Comparison of ENCODE assay signal across 1 cellular context in the genomic region with DNA sequence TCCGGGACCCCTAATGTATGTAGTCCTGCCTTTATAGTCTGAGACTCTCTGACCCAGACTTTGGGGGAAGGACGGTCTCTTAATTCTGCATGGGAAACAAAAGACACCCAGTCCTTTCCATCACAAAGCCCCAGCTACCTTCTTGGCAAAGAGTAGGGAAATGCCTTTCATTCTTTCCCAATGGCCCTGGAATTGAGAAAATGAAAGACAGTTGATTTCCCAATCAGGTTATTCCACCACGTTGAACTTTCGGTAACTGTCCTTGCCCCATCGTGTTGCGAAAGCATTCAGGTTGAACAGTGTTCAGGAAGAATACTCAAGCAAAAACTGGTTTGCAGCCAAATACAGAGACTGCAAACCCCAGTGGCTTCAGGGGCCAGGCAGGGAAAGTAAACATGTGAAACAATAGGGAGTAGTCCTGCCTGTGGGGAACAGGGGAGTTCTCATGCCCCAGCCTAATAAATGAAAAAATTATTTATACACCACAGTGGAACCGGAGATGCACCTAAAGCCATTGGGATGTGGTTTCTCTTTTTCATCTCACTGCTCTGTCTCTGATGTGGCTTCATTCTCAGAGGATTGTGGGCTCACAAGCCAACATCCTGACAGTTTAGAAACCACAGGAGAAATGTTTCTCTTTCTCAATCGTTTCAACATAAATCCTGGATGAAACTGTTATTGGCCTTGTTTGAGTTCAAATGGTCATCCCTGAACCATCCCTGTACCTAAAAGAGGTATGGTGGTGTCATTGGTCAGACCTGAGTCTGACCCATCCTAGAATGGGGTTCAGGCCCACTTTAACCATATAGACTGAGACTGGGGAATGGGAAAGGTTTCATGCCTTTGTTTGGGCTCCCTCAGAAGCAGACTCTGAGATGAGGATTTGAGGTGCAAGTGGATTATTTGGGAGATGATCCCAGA.
TF ChIP-seq lines count a peak whose summit lies in the region.

No MANE protein-coding gene starts in this region.

TF ChIP-seq in HepG2, 621 proteins besides CTCF, POLR2A, EP300 and RAD21 (continued from another document and continues in another):
- TF ChIP-seq, protein P1, sequence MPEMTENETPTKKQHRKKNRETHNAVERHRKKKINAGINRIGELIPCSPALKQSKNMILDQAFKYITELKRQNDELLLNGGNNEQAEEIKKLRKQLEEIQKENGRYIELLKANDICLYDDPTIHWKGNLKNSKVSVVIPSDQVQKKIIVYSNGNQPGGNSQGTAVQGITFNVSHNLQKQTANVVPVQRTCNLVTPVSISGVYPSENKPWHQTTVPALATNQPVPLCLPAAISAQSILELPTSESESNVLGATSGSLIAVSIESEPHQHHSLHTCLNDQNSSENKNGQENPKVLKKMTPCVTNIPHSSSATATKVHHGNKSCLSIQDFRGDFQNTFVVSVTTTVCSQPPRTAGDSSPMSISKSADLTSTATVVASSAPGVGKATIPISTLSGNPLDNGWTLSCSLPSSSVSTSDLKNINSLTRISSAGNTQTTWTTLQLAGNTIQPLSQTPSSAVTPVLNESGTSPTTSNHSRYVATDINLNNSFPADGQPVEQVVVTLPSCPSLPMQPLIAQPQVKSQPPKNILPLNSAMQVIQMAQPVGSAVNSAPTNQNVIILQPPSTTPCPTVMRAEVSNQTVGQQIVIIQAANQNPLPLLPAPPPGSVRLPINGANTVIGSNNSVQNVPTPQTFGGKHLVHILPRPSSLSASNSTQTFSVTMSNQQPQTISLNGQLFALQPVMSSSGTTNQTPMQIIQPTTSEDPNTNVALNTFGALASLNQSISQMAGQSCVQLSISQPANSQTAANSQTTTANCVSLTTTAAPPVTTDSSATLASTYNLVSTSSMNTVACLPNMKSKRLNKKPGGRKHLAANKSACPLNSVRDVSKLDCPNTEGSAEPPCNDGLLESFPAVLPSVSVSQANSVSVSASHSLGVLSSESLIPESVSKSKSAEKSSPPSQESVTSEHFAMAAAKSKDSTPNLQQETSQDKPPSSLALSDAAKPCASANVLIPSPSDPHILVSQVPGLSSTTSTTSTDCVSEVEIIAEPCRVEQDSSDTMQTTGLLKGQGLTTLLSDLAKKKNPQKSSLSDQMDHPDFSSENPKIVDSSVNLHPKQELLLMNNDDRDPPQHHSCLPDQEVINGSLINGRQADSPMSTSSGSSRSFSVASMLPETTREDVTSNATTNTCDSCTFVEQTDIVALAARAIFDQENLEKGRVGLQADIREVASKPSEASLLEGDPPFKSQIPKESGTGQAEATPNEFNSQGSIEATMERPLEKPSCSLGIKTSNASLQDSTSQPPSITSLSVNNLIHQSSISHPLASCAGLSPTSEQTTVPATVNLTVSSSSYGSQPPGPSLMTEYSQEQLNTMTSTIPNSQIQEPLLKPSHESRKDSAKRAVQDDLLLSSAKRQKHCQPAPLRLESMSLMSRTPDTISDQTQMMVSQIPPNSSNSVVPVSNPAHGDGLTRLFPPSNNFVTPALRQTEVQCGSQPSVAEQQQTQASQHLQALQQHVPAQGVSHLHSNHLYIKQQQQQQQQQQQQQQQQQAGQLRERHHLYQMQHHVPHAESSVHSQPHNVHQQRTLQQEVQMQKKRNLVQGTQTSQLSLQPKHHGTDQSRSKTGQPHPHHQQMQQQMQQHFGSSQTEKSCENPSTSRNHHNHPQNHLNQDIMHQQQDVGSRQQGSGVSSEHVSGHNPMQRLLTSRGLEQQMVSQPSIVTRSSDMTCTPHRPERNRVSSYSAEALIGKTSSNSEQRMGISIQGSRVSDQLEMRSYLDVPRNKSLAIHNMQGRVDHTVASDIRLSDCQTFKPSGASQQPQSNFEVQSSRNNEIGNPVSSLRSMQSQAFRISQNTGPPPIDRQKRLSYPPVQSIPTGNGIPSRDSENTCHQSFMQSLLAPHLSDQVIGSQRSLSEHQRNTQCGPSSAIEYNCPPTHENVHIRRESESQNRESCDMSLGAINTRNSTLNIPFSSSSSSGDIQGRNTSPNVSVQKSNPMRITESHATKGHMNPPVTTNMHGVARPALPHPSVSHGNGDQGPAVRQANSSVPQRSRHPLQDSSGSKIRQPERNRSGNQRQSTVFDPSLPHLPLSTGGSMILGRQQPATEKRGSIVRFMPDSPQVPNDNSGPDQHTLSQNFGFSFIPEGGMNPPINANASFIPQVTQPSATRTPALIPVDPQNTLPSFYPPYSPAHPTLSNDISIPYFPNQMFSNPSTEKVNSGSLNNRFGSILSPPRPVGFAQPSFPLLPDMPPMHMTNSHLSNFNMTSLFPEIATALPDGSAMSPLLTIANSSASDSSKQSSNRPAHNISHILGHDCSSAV (CRISPR knock-in tag; IDR thresholded peaks at IDR 0.05; ENCODE audit: borderline replicate concordance) = no peak
- TF ChIP-seq ZBTB1 (CRISPR knock-in tag; IDR thresholded peaks at IDR 0.05; ENCODE audit: borderline replicate concordance) = no peak
- TF ChIP-seq KDM3A (CRISPR knock-in tag; IDR thresholded peaks at IDR 0.05; ENCODE audit: low read depth) = peak; percentile 99
- peak; percentile 98 for TF ChIP-seq ZNF350 (CRISPR knock-in tag; IDR thresholded peaks at IDR 0.05; ENCODE audit: borderline replicate concordance, low read depth)
- TF ChIP-seq KMT2A (CRISPR knock-in tag; IDR thresholded peaks at IDR 0.05) = peak; percentile 93
- TF ChIP-seq POLR2G (IDR thresholded peaks at IDR 0.05; ENCODE audit: low read depth, low read length) = peak; percentile 44; the same call in 1 of the 2 replicates
- TF ChIP-seq, protein P2, sequence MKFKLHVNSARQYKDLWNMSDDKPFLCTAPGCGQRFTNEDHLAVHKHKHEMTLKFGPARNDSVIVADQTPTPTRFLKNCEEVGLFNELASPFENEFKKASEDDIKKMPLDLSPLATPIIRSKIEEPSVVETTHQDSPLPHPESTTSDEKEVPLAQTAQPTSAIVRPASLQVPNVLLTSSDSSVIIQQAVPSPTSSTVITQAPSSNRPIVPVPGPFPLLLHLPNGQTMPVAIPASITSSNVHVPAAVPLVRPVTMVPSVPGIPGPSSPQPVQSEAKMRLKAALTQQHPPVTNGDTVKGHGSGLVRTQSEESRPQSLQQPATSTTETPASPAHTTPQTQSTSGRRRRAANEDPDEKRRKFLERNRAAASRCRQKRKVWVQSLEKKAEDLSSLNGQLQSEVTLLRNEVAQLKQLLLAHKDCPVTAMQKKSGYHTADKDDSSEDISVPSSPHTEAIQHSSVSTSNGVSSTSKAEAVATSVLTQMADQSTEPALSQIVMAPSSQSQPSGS (CRISPR knock-in tag; IDR thresholded peaks at IDR 0.05) = peak; percentile 99
- TF ChIP-seq SPEN (CRISPR knock-in tag; IDR thresholded peaks at IDR 0.05; ENCODE audit: low read depth) = peak; percentile 73; the same call in 1 of the 2 replicates
- no peak for TF ChIP-seq ZNF282 (IDR thresholded peaks at IDR 0.05; ENCODE audit: partially characterized antibody)
- peak; percentile 74; the same call in 1 of the 2 replicates for TF ChIP-seq SIN3A (IDR thresholded peaks at IDR 0.05; ENCODE audit: borderline replicate concordance, low read depth, low read length)
- TF ChIP-seq, protein P3, sequence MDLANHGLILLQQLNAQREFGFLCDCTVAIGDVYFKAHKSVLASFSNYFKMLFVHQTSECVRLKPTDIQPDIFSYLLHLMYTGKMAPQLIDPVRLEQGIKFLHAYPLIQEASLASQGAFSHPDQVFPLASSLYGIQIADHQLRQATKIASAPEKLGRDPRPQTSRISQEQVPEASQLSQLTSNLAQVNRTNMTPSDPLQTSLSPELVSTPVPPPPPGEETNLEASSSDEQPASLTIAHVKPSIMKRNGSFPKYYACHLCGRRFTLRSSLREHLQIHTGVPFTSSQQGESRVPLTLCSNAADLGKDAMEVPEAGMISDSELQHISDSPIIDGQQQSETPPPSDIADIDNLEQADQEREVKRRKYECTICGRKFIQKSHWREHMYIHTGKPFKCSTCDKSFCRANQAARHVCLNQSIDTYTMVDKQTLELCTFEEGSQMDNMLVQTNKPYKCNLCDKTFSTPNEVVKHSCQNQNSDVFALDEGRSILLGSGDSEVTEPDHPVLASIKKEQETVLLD (CRISPR knock-in tag; IDR thresholded peaks at IDR 0.05; ENCODE audit: low read depth) = 0 out of 2 replicates have a peak, but pooled peaks have one; percentile 46
- peak; percentile 90 for TF ChIP-seq THAP11 (CRISPR knock-in tag; IDR thresholded peaks at IDR 0.05)
- peak; percentile 48; the same call in 1 of the 2 replicates for TF ChIP-seq WIZ (CRISPR knock-in tag; IDR thresholded peaks at IDR 0.05)
- TF ChIP-seq ZBTB42 (CRISPR knock-in tag; IDR thresholded peaks at IDR 0.05) = peak; percentile 89; the same call in 1 of the 2 replicates
- TF ChIP-seq, protein P4, sequence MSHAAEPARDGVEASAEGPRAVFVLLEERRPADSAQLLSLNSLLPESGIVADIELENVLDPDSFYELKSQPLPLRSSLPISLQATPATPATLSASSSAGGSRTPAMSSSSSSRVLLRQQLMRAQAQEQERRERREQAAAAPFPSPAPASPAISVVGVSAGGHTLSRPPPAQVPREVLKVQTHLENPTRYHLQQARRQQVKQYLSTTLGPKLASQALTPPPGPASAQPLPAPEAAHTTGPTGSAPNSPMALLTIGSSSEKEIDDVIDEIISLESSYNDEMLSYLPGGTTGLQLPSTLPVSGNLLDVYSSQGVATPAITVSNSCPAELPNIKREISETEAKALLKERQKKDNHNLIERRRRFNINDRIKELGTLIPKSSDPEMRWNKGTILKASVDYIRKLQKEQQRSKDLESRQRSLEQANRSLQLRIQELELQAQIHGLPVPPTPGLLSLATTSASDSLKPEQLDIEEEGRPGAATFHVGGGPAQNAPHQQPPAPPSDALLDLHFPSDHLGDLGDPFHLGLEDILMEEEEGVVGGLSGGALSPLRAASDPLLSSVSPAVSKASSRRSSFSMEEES (CRISPR knock-in tag; IDR thresholded peaks at IDR 0.05) = peak; percentile 89
- TF ChIP-seq, protein P5, sequence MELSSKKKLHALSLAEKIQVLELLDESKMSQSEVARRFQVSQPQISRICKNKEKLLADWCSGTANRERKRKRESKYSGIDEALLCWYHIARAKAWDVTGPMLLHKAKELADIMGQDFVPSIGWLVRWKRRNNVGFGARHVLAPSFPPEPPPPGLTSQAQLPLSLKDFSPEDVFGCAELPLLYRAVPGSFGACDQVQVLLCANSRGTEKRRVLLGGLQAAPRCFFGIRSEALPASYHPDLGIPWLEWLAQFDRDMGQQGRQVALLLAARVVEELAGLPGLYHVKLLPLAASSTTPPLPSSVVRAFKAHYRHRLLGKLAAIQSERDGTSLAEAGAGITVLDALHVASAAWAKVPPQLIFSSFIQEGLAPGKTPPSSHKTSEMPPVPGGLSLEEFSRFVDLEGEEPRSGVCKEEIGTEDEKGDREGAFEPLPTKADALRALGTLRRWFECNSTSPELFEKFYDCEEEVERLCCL (CRISPR knock-in tag; IDR thresholded peaks at IDR 0.05; ENCODE audit: borderline replicate concordance) = peak; percentile 65
- TF ChIP-seq, protein P6, sequence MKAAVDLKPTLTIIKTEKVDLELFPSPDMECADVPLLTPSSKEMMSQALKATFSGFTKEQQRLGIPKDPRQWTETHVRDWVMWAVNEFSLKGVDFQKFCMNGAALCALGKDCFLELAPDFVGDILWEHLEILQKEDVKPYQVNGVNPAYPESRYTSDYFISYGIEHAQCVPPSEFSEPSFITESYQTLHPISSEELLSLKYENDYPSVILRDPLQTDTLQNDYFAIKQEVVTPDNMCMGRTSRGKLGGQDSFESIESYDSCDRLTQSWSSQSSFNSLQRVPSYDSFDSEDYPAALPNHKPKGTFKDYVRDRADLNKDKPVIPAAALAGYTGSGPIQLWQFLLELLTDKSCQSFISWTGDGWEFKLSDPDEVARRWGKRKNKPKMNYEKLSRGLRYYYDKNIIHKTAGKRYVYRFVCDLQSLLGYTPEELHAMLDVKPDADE (CRISPR knock-in tag; IDR thresholded peaks at IDR 0.05) = no peak
- no peak for TF ChIP-seq GABPA (IDR thresholded peaks at IDR 0.05; ENCODE audit: low read depth, low read length)
- TF ChIP-seq GABPA (CRISPR knock-in tag; IDR thresholded peaks at IDR 0.05; ENCODE audit: low read depth) = peak; percentile 70
- TF ChIP-seq ZNF883 (CRISPR knock-in tag; IDR thresholded peaks at IDR 0.05; ENCODE audit: not compliant biosample characterization) = no peak
- TF ChIP-seq MEIS2 (CRISPR knock-in tag; IDR thresholded peaks at IDR 0.05) = peak; percentile 97
- TF ChIP-seq KLF13 (CRISPR knock-in tag; IDR thresholded peaks at IDR 0.05) = no peak
- no peak for TF ChIP-seq ZNF10 (CRISPR knock-in tag; IDR thresholded peaks at IDR 0.05; ENCODE audit: borderline replicate concordance, low read depth)
- TF ChIP-seq, protein P7, sequence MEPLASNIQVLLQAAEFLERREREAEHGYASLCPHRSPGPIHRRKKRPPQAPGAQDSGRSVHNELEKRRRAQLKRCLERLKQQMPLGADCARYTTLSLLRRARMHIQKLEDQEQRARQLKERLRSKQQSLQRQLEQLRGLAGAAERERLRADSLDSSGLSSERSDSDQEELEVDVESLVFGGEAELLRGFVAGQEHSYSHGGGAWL (CRISPR knock-in tag; IDR thresholded peaks at IDR 0.05) = 0 out of 2 replicates have a peak, but pooled peaks have one; percentile 25
- peak; percentile 46; the same call in 1 of the 2 replicates for TF ChIP-seq NAIF1 (CRISPR knock-in tag; IDR thresholded peaks at IDR 0.05; ENCODE audit: borderline replicate concordance)
- TF ChIP-seq, protein P8, sequence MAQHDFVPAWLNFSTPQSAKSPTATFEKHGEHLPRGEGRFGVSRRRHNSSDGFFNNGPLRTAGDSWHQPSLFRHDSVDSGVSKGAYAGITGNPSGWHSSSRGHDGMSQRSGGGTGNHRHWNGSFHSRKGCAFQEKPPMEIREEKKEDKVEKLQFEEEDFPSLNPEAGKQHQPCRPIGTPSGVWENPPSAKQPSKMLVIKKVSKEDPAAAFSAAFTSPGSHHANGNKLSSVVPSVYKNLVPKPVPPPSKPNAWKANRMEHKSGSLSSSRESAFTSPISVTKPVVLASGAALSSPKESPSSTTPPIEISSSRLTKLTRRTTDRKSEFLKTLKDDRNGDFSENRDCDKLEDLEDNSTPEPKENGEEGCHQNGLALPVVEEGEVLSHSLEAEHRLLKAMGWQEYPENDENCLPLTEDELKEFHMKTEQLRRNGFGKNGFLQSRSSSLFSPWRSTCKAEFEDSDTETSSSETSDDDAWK (CRISPR knock-in tag; IDR thresholded peaks at IDR 0.05) = no peak
- peak; percentile 83; the same call in 1 of the 2 replicates for TF ChIP-seq ZBTB3 (CRISPR knock-in tag; IDR thresholded peaks at IDR 0.05; ENCODE audit: borderline replicate concordance, low read depth)
- peak; percentile 77; the same call in 1 of the 2 replicates for TF ChIP-seq ATRX (CRISPR knock-in tag; IDR thresholded peaks at IDR 0.05; ENCODE audit: borderline replicate concordance)
- TF ChIP-seq, protein P9, sequence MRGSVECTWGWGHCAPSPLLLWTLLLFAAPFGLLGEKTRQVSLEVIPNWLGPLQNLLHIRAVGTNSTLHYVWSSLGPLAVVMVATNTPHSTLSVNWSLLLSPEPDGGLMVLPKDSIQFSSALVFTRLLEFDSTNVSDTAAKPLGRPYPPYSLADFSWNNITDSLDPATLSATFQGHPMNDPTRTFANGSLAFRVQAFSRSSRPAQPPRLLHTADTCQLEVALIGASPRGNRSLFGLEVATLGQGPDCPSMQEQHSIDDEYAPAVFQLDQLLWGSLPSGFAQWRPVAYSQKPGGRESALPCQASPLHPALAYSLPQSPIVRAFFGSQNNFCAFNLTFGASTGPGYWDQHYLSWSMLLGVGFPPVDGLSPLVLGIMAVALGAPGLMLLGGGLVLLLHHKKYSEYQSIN (CRISPR knock-in tag; IDR thresholded peaks at IDR 0.05; ENCODE audit: borderline replicate concordance) = no peak
- no peak for TF ChIP-seq KAT2B (IDR thresholded peaks at IDR 0.05; ENCODE audit: borderline replicate concordance, low read depth, low read length)
